In the genomic region with DNA sequence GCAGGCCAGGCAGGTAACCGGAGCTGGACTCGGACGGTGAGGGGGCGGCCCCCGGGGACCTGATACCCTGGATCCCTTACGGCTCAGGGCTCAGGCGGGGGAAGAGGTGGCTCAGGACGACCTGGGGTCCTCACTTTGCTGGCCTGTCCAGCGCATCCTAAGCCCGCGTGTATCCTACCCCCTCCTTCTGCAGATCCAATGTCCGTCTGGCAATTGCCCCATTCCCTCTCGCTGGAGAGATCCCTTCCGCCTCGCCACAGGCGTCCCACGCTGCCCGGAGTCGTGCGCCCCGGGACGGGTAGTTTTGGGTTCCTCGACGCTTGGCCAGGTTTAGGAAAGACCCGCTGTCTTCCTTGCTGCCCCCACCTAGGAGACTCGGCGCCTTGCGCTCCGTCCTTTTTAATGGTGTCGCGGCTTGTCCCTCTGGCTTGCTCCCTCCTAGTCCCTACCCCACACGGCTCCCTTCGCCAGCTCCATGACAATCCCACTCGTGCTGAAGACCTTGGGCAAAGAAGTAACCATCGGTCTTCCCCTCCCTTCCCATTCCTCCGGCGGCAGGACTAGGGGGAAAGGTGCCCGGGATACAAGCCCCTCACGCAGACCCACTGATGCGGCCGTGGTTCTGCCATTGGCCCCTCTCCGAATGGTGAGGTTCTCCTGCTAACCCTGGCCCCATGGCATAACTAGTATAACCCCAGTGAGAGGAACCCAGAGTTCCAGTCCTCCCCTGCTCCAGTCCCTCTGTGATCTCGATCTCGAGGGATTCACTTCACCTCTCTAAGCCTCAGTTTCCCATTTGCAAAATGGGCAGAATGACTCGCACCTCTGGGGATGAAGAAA, we compare ENCODE assay signal across 9 cellular contexts.
DNase-seq lines count a peak whose midpoint lies in the region; ATAC-seq lines count a peak whose summit lies in the region.
"Had no signal": no experiment of that assay in that cellular context is flagged by ENCODE, and none has a peak within 500 bp of the region (broad histone marks: within the 10 kb centered on the region; RNA-seq: fewer than 3 reads in every experiment).

No MANE protein-coding gene starts in this region.

- intact Hi-C loops in activated T-helper 1 cell treated with anti-CD3 and anti-CD28 coated beads, Interleukin-12 subunit alpha, Interleukin-12 subunit beta, Interleukin-2, Interleukin-4 antibody, amounts not matched to agents 30 ng/mL and 10 ng/mL and 1 ng/mL, durations not matched to agents 14 hours and 24 hours and 36 hours (cut with micrococcal nuclease): loop anchor here (2.0 to 5.0 kb wide), 4 partner anchors 170 to 1775 kb away; partner anchors contain the start of genes KLF14, MEST, NRF1 and PODXL

- H3K36me3 Mint-ChIP-seq in activated T-helper 1 cell treated with anti-CD3 and anti-CD28 coated beads, Interleukin-12 subunit alpha, Interleukin-12 subunit beta, Interleukin-2, Interleukin-4 antibody, amounts not matched to agents 30 ng/mL and 10 ng/mL and 1 ng/mL, durations not matched to agents 14 hours and 24 hours and 36 hours (ENCODE audit: low read depth): peaks cover 2% of the 10 kb centered on the region
- peaks cover 0 to 7% of the 10 kb centered on the region in 2 donors for H3K36me3 Mint-ChIP-seq in stimulated activated naive B cell treated with anti-CD40 and anti-IgM and Interleukin-4, amounts not matched to agents 10 μg/mL and 1 μg/mL and 100 μg/mL, for 72 hours

- H3K9me3 Mint-ChIP-seq in activated T-helper 1 cell treated with anti-CD3 and anti-CD28 coated beads, Interleukin-12 subunit alpha, Interleukin-12 subunit beta, Interleukin-2, Interleukin-4 antibody, amounts not matched to agents 30 ng/mL and 10 ng/mL and 1 ng/mL, durations not matched to agents 14 hours and 24 hours and 36 hours: no peaks in the 10 kb centered on the region
- no peaks in the 10 kb centered on the region for H3K9me3 Mint-ChIP-seq in stimulated activated naive B cell treated with anti-CD40 and anti-IgM and Interleukin-4, amounts not matched to agents 10 μg/mL and 1 μg/mL and 100 μg/mL, for 72 hours

- DNase-seq in activated CD8-positive, alpha-beta memory T cell treated with anti-CD3 and anti-CD28 coated beads for 24 hours: peak; percentile 64
- DNase-seq in activated CD8-positive, alpha-beta memory T cell treated with anti-CD3 and anti-CD28 coated beads, Interleukin-2, amount 50 U/mL, for 48 hours: no peak
- DNase-seq in activated T-helper 1 cell treated with anti-CD3 and anti-CD28 coated beads, Interleukin-12 subunit alpha, Interleukin-12 subunit beta, Interleukin-2, Interleukin-4 antibody, amounts not matched to agents 30 ng/mL and 10 ng/mL and 1 ng/mL, durations not matched to agents 14 hours and 24 hours and 36 hours (ENCODE audit: low spot score): no peak
- DNase-seq in left kidney (ENCODE audit: low read depth, low spot score) (peak; percentile 71), D341Med (ENCODE audit: low spot score) (no peak), NCI-H1694 (lab: John Stamatoyannopoulos, UW) (no peak)
- no peak for DNase-seq in stimulated activated naive B cell treated with anti-CD40 and anti-IgM and Interleukin-4, amounts not matched to agents 10 μg/mL and 1 μg/mL and 100 μg/mL, for 72 hours
- no peak for DNase-seq in stimulated activated CD4-positive, alpha-beta T cell treated with anti-CD3 and anti-CD28 coated beads, Interleukin-12 subunit alpha, Interleukin-12 subunit beta, amount 100 ng/mL, for 4 hours
- DNase-seq: small intestine had no signal

- peaks cover 30% of the 10 kb centered on the region for H3K4me1 Mint-ChIP-seq in activated T-helper 1 cell treated with anti-CD3 and anti-CD28 coated beads, Interleukin-12 subunit alpha, Interleukin-12 subunit beta, Interleukin-2, Interleukin-4 antibody, amounts not matched to agents 30 ng/mL and 10 ng/mL and 1 ng/mL, durations not matched to agents 14 hours and 24 hours and 36 hours (ENCODE audit: low read depth)
- peaks cover 38 to 71% of the 10 kb centered on the region in 2 donors for H3K4me1 Mint-ChIP-seq in stimulated activated naive B cell treated with anti-CD40 and anti-IgM and Interleukin-4, amounts not matched to agents 10 μg/mL and 1 μg/mL and 100 μg/mL, for 72 hours

- no peak for ATAC-seq in stimulated activated naive B cell treated with anti-CD40 and anti-IgM and Interleukin-4, amounts not matched to agents 10 μg/mL and 1 μg/mL and 100 μg/mL, for 72 hours (replicated peaks)

- peak overlapping the region; percentile 15 for H3K4me3 Mint-ChIP-seq in activated T-helper 1 cell treated with anti-CD3 and anti-CD28 coated beads, Interleukin-12 subunit alpha, Interleukin-12 subunit beta, Interleukin-2, Interleukin-4 antibody, amounts not matched to agents 30 ng/mL and 10 ng/mL and 1 ng/mL, durations not matched to agents 14 hours and 24 hours and 36 hours
- peak overlapping the region; percentile 64 to 74 for H3K4me3 Mint-ChIP-seq in stimulated activated naive B cell treated with anti-CD40 and anti-IgM and Interleukin-4, amounts not matched to agents 10 μg/mL and 1 μg/mL and 100 μg/mL, for 72 hours

- H3K27me3 Mint-ChIP-seq in activated T-helper 1 cell treated with anti-CD3 and anti-CD28 coated beads, Interleukin-12 subunit alpha, Interleukin-12 subunit beta, Interleukin-2, Interleukin-4 antibody, amounts not matched to agents 30 ng/mL and 10 ng/mL and 1 ng/mL, durations not matched to agents 14 hours and 24 hours and 36 hours (ENCODE audit: insufficient read depth): peaks cover 72% of the 10 kb centered on the region
- peaks cover 53 to 72% of the 10 kb centered on the region in 2 donors for H3K27me3 Mint-ChIP-seq in stimulated activated naive B cell treated with anti-CD40 and anti-IgM and Interleukin-4, amounts not matched to agents 10 μg/mL and 1 μg/mL and 100 μg/mL, for 72 hours

- H3K27ac Mint-ChIP-seq in activated T-helper 1 cell treated with anti-CD3 and anti-CD28 coated beads, Interleukin-12 subunit alpha, Interleukin-12 subunit beta, Interleukin-2, Interleukin-4 antibody, amounts not matched to agents 30 ng/mL and 10 ng/mL and 1 ng/mL, durations not matched to agents 14 hours and 24 hours and 36 hours: peak overlapping the region; percentile 42
- H3K27ac Mint-ChIP-seq in stimulated activated naive B cell treated with anti-CD40 and anti-IgM and Interleukin-4, amounts not matched to agents 10 μg/mL and 1 μg/mL and 100 μg/mL, for 72 hours: peak overlapping the region; percentile 93

Comparison
In these comparisons a context has a peak if more than half of its experiments do, and no peak if none do; other contexts are left out.
1. DNase-seq: peak in activated CD8-positive, alpha-beta memory T cell treated with anti-CD3 and anti-CD28 coated beads for 24 hours (single experiment) and left kidney (single experiment); none in activated CD8-positive, alpha-beta memory T cell treated with anti-CD3 and anti-CD28 coated beads, Interleukin-2, amount 50 U/mL, for 48 hours (single experiment), activated T-helper 1 cell treated with anti-CD3 and anti-CD28 coated beads, Interleukin-12 subunit alpha, Interleukin-12 subunit beta, Interleukin-2, Interleukin-4 antibody, amounts not matched to agents 30 ng/mL and 10 ng/mL and 1 ng/mL, durations not matched to agents 14 hours and 24 hours and 36 hours (single experiment), stimulated activated naive B cell treated with anti-CD40 and anti-IgM and Interleukin-4, amounts not matched to agents 10 μg/mL and 1 μg/mL and 100 μg/mL, for 72 hours (single experiment), D341Med (single experiment), stimulated activated CD4-positive, alpha-beta T cell treated with anti-CD3 and anti-CD28 coated beads, Interleukin-12 subunit alpha, Interleukin-12 subunit beta, amount 100 ng/mL, for 4 hours (single experiment) and NCI-H1694 (single experiment).